2 cellular contexts compared by ENCODE assay signal in the genomic region with DNA sequence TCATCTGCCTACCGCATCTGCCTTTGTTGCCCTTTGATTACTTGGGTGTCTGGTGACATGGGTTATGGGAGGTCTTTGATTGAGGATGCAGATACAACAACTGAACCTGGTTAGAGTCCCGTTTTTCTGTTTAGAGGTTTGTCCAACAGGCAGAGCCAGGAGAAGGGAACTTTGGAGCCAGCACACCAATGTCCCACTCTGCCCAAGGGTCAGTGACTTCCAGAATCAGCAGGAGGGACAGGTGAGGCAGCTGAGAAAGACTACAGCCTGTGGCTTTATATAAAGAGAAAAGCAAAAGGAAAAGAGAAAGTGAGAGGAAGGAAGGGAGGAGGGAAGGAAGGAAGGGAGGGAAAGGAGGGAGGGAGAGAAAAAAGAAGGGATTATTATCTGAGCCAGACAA.
TF ChIP-seq lines count a peak whose summit lies in the region.

No MANE protein-coding gene starts in this region.

TF ChIP-seq in GM23338, 12 proteins besides CTCF, POLR2A, EP300 and RAD21:
- TF ChIP-seq ZNF331 (CRISPR knock-in tag; IDR thresholded peaks at IDR 0.05; ENCODE audit: low read depth) = no peak
- TF ChIP-seq STAT1 (IDR thresholded peaks at IDR 0.05; ENCODE audit: unreplicated experiment) = no peak
- TF ChIP-seq, protein P1, sequence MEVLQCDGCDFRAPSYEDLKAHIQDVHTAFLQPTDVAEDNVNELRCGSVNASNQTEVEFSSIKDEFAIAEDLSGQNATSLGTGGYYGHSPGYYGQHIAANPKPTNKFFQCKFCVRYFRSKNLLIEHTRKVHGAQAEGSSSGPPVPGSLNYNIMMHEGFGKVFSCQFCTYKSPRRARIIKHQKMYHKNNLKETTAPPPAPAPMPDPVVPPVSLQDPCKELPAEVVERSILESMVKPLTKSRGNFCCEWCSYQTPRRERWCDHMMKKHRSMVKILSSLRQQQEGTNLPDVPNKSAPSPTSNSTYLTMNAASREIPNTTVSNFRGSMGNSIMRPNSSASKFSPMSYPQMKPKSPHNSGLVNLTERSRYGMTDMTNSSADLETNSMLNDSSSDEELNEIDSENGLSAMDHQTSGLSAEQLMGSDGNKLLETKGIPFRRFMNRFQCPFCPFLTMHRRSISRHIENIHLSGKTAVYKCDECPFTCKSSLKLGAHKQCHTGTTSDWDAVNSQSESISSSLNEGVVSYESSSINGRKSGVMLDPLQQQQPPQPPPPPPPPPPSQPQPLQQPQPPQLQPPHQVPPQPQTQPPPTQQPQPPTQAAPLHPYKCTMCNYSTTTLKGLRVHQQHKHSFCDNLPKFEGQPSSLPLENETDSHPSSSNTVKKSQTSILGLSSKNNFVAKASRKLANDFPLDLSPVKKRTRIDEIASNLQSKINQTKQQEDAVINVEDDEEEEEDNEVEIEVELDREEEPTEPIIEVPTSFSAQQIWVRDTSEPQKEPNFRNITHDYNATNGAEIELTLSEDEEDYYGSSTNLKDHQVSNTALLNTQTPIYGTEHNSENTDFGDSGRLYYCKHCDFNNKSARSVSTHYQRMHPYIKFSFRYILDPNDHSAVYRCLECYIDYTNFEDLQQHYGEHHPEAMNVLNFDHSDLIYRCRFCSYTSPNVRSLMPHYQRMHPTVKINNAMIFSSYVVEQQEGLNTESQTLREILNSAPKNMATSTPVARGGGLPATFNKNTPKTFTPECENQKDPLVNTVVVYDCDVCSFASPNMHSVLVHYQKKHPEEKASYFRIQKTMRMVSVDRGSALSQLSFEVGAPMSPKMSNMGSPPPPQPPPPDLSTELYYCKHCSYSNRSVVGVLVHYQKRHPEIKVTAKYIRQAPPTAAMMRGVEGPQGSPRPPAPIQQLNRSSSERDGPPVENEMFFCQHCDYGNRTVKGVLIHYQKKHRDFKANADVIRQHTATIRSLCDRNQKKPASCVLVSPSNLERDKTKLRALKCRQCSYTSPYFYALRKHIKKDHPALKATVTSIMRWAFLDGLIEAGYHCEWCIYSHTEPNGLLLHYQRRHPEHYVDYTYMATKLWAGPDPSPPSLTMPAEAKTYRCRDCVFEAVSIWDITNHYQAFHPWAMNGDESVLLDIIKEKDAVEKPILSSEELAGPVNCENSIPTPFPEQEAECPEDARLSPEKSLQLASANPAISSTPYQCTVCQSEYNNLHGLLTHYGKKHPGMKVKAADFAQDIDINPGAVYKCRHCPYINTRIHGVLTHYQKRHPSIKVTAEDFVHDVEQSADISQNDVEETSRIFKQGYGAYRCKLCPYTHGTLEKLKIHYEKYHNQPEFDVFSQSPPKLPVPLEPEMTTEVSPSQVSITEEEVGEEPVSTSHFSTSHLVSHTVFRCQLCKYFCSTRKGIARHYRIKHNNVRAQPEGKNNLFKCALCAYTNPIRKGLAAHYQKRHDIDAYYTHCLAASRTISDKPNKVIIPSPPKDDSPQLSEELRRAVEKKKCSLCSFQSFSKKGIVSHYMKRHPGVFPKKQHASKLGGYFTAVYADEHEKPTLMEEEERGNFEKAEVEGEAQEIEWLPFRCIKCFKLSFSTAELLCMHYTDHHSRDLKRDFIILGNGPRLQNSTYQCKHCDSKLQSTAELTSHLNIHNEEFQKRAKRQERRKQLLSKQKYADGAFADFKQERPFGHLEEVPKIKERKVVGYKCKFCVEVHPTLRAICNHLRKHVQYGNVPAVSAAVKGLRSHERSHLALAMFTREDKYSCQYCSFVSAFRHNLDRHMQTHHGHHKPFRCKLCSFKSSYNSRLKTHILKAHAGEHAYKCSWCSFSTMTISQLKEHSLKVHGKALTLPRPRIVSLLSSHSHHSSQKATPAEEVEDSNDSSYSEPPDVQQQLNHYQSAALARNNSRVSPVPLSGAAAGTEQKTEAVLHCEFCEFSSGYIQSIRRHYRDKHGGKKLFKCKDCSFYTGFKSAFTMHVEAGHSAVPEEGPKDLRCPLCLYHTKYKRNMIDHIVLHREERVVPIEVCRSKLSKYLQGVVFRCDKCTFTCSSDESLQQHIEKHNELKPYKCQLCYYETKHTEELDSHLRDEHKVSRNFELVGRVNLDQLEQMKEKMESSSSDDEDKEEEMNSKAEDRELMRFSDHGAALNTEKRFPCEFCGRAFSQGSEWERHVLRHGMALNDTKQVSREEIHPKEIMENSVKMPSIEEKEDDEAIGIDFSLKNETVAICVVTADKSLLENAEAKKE (CRISPR knock-in tag; IDR thresholded peaks at IDR 0.05) = peak; percentile 55; the same call in 1 of the 2 replicates

TF ChIP-seq in H1, 55 proteins besides CTCF, POLR2A, EP300 and RAD21:
- TF ChIP-seq RBBP5 (IDR thresholded peaks at IDR 0.05; ENCODE audit: borderline replicate concordance, low read depth, low read length) (no peak), GTF2F1 (IDR thresholded peaks at IDR 0.05; ENCODE audit: borderline replicate concordance, low read depth, low read length) (no peak), YY1 (IDR thresholded peaks at IDR 0.05; ENCODE audit: low read depth, low read length) (no peak), KDM1A (IDR thresholded peaks at IDR 0.05; ENCODE audit: borderline replicate concordance, low read length) (no peak), TBP (IDR thresholded peaks at IDR 0.05; ENCODE audit: low read depth, low read length) (no peak), PHF8 (conservative IDR thresholded peaks at IDR 0.05; ENCODE audit: low read depth, low read length) (no peak), EGR1 (IDR thresholded peaks at IDR 0.05; ENCODE audit: borderline replicate concordance, low read depth, low read length) (no peak), CBX8 (IDR thresholded peaks at IDR 0.05; ENCODE audit: borderline replicate concordance, low read depth, low read length) (no peak), MAFK (IDR thresholded peaks at IDR 0.05; ENCODE audit: low read depth, low read length) (no peak), CEBPB (IDR thresholded peaks at IDR 0.05; ENCODE audit: low read depth, low read length) (no peak), RFX5 (IDR thresholded peaks at IDR 0.05; ENCODE audit: borderline replicate concordance, low read depth, low read length) (no peak), JUND (IDR thresholded peaks at IDR 0.05; ENCODE audit: low read length) (no peak), SUZ12 (IDR thresholded peaks at IDR 0.05; ENCODE audit: low read length) (no peak), NANOG (IDR thresholded peaks at IDR 0.05; ENCODE audit: insufficient read depth, low read depth, low read length, poor library complexity, severe bottlenecking) (no peak), FOSL1 (IDR thresholded peaks at IDR 0.05; ENCODE audit: insufficient read depth, low read depth, low read length) (no peak), EZH2 (IDR thresholded peaks at IDR 0.05; ENCODE audit: low read depth, low read length, severe bottlenecking) (no peak), TAF1 (IDR thresholded peaks at IDR 0.05; ENCODE audit: low read depth, low read length) (no peak), SP2 (IDR thresholded peaks at IDR 0.05; ENCODE audit: low read length) (no peak), POLR2AphosphoS5 (IDR thresholded peaks at IDR 0.05; ENCODE audit: low read depth, low read length) (no peak), NRF1 (IDR thresholded peaks at IDR 0.05; ENCODE audit: low read depth, low read length) (no peak)
